1 cellular context compared by ENCODE assay signal in the genomic region with DNA sequence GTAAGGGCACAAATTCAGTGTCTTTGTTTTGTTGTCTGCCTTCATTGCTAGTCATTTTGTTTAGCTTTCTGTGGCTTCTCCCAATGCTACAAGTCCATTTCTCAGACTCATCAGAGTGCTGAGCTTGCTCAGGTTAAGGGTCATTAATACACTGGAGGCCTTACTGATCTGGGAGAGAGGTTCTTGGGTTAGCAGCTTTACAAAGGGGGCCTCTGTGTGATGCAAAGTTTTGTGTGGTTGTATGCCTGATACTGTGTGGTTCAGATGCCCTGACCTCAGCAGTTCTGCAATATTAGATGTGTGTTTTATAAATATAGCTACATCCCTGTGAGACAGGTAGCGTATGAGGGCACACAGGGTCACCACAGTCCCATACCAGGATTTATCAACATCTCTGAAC.
TF ChIP-seq lines count a peak whose summit lies in the region.

No MANE protein-coding gene starts in this region.

TF ChIP-seq in GM12878, 131 proteins besides CTCF, POLR2A, EP300 and RAD21:
- TF ChIP-seq JUND (IDR thresholded peaks at IDR 0.05; ENCODE audit: low read depth, low read length), result no peak
- TF ChIP-seq, protein P1, sequence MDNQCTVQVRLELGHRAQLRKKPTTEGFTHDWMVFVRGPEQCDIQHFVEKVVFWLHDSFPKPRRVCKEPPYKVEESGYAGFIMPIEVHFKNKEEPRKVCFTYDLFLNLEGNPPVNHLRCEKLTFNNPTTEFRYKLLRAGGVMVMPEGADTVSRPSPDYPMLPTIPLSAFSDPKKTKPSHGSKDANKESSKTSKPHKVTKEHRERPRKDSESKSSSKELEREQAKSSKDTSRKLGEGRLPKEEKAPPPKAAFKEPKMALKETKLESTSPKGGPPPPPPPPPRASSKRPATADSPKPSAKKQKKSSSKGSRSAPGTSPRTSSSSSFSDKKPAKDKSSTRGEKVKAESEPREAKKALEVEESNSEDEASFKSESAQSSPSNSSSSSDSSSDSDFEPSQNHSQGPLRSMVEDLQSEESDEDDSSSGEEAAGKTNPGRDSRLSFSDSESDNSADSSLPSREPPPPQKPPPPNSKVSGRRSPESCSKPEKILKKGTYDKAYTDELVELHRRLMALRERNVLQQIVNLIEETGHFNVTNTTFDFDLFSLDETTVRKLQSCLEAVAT (IDR thresholded peaks at IDR 0.05), result 0 out of 2 replicates have a peak, but pooled peaks have one; percentile 3
- no peak for TF ChIP-seq ZZZ3 (IDR thresholded peaks at IDR 0.05; ENCODE audit: control insufficient read depth, insufficient read length, low read depth)
- 0 out of 4 replicates have a peak, but pooled peaks of 1 of the 2 experiments have one; percentile 1 for TF ChIP-seq BHLHE40 (IDR thresholded peaks at IDR 0.05; ENCODE audit: borderline replicate concordance in 1 of 2, low read depth in 2 of 2, low read length in 1 of 2)
- TF ChIP-seq TARDBP (IDR thresholded peaks at IDR 0.05; ENCODE audit: borderline replicate concordance), result no peak
- TF ChIP-seq FOXM1 (IDR thresholded peaks at IDR 0.05; ENCODE audit: low read depth, low read length), result no peak
- TF ChIP-seq POLR2AphosphoS2 (IDR thresholded peaks at IDR 0.05; ENCODE audit: low read depth, low read length), result no peak
- TF ChIP-seq, protein P2, sequence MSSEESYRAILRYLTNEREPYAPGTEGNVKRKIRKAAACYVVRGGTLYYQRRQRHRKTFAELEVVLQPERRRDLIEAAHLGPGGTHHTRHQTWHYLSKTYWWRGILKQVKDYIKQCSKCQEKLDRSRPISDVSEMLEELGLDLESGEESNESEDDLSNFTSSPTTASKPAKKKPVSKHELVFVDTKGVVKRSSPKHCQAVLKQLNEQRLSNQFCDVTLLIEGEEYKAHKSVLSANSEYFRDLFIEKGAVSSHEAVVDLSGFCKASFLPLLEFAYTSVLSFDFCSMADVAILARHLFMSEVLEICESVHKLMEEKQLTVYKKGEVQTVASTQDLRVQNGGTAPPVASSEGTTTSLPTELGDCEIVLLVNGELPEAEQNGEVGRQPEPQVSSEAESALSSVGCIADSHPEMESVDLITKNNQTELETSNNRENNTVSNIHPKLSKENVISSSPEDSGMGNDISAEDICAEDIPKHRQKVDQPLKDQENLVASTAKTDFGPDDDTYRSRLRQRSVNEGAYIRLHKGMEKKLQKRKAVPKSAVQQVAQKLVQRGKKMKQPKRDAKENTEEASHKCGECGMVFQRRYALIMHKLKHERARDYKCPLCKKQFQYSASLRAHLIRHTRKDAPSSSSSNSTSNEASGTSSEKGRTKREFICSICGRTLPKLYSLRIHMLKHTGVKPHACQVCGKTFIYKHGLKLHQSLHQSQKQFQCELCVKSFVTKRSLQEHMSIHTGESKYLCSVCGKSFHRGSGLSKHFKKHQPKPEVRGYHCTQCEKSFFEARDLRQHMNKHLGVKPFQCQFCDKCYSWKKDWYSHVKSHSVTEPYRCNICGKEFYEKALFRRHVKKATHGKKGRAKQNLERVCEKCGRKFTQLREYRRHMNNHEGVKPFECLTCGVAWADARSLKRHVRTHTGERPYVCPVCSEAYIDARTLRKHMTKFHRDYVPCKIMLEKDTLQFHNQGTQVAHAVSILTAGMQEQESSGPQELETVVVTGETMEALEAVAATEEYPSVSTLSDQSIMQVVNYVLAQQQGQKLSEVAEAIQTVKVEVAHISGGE (CRISPR knock-in tag; IDR thresholded peaks at IDR 0.05), result no peak
- no peak for TF ChIP-seq HDAC2 (IDR thresholded peaks at IDR 0.05)
- peak; percentile 66 for TF ChIP-seq NR2F1 (conservative IDR thresholded peaks at IDR 0.05)
- no peak for TF ChIP-seq MEF2B (IDR thresholded peaks at IDR 0.05; ENCODE audit: partially characterized antibody, poor library complexity, severe bottlenecking)
